Comparison of ENCODE assay signal across 1 cellular context in the genomic region with DNA sequence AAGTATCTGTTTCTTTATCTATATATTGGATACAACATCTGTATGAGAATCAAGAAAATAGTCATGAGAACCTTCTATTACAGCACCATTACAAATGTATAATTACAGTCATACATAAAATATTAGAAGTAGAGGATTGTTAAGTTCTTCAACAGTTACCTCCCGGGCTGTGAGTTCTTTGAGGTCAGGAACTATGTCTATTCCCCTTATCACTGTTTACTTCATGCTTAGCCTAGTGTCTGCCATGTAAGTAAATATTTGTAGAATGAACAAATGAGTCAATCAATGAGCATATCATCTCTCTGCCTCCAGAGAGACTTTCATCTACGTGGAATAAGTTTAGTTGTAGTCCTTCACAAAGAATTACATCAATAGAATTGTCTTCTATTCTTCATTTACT.
A peak's percentile ranks its signal among the peaks of the same experiment; 100 is the strongest.
TF ChIP-seq lines count a peak whose summit lies in the region.

No MANE protein-coding gene starts in this region.

TF ChIP-seq in HepG2, 621 proteins besides CTCF, POLR2A, EP300 and RAD21:
- TF ChIP-seq HHEX (CRISPR knock-in tag; IDR thresholded peaks at IDR 0.05) (0 out of 2 replicates have a peak, but pooled peaks have one; percentile 30), CBFB (CRISPR knock-in tag; IDR thresholded peaks at IDR 0.05) (no peak), ISX (CRISPR knock-in tag; conservative IDR thresholded peaks at IDR 0.05) (no peak), FOXM1 (CRISPR knock-in tag; IDR thresholded peaks at IDR 0.05) (no peak)
